ENCODE assay signal across 24 cellular contexts in genomic region chr3:5400959-5401358, GRCh38.
"Had no signal": no experiment of that assay in that cellular context is flagged by ENCODE, and none has a peak within 500 bp of the region (broad histone marks: within the 10 kb centered on the region; RNA-seq: fewer than 3 reads in every experiment).

No MANE protein-coding gene starts in this region.

- ATAC-seq: left colon; left ventricle myocardium superior; naive thymus-derived CD8-positive, alpha-beta T cell; psoas muscle; right cardiac atrium; upper lobe of right lung had no signal

- H3K4me3 ChIP-seq: coronary artery, lower lobe of right lung, ovary, psoas muscle, sigmoid colon, testis, tibial artery, upper lobe of right lung, vagina had no signal

- H3K36me3 Mint-ChIP-seq: immature natural killer cell; naive thymus-derived CD8-positive, alpha-beta T cell had no signal

- H3K27me3 ChIP-seq: ovary, sigmoid colon, testis, tibial artery, upper lobe of right lung, vagina had no signal

- H3K27ac Mint-ChIP-seq: immature natural killer cell; naive thymus-derived CD8-positive, alpha-beta T cell had no signal

- H3K27ac ChIP-seq: coronary artery, lower lobe of right lung, ovary, psoas muscle, sigmoid colon, testis, tibial artery, upper lobe of right lung, vagina had no signal

- H3K4me1 Mint-ChIP-seq: immature natural killer cell; naive thymus-derived CD8-positive, alpha-beta T cell had no signal

- H3K9me3 ChIP-seq: lower lobe of right lung, ovary, sigmoid colon, testis, tibial artery, upper lobe of right lung, vagina had no signal

- H3K4me1 ChIP-seq: lower lobe of right lung, psoas muscle, sigmoid colon, testis, tibial artery, upper lobe of right lung, vagina had no signal

- H3K4me3 Mint-ChIP-seq: immature natural killer cell; naive thymus-derived CD8-positive, alpha-beta T cell had no signal

- H3K36me3 ChIP-seq: lower lobe of right lung, ovary, sigmoid colon, tibial artery, upper lobe of right lung, vagina had no signal

- DNase-seq: dermis blood vessel endothelial cell; effector memory CD4-positive, alpha-beta T cell; immature natural killer cell; islet precursor cell; kidney glomerular epithelial cell; left colon; left ventricle myocardium superior; lower lobe of right lung; naive thymus-derived CD8-positive, alpha-beta T cell; occipital lobe; ovary; posterior cingulate gyrus; psoas muscle; right cardiac atrium; sigmoid colon; stimulated activated CD4-positive, alpha-beta T cell treated with anti-CD3 and anti-CD28 coated beads, Interleukin-2, amount 100 ng/mL, for 24 hours; stimulated activated CD4-positive, alpha-beta T cell treated with anti-CD3 and anti-CD28 coated beads, Interleukin-4, amount 100 ng/mL, for 24 hours; stimulated activated naive CD4-positive, alpha-beta T cell; substantia nigra; testis; tibial artery; upper lobe of right lung had no signal
